8 cellular contexts compared by ENCODE assay signal in genomic region chr2:102736607-102737409, GRCh38. TPM values are rescaled to one million over a fixed set of nuclear protein-coding genes. Genes with fewer than 3 reads are reported as not detected.
DNase-seq lines count a peak whose midpoint lies in the region; ATAC-seq and TF ChIP-seq lines count a peak whose summit lies in the region.

No MANE protein-coding gene starts in this region.

- H2BK15ac ChIP-seq in mesenchymal stem cell (ENCODE audit: low read depth, poor library complexity, severe bottlenecking), result no peak overlapping the region

- H3K18ac ChIP-seq in mesenchymal stem cell (ENCODE audit: low read depth in 1 of 2, low read length in 2 of 2), result peak overlapping the region; percentile 67 to 86

- CTCF ChIA-PET in activated CD8-positive, alpha-beta T cell treated with anti-CD3 and anti-CD28 coated beads, Interleukin-2, amount 10 ng/mL, durations not matched to agents 7 days and 5 days (lab: Charles Lee), result interaction anchor here (0.7 to 5.7 kb wide), 5 partner anchors 16 to 264 kb away, joined by 3 to 56 read pairs (median 4); no protein-coding TSS in a partner anchor

- DNase-seq in NCI-H69 (lab: John Stamatoyannopoulos, UW) (peak; percentile 81), mesenchymal stem cell (peak; percentile 67)
- peak; percentile 87 for DNase-seq in activated CD8-positive, alpha-beta T cell treated with anti-CD3 and anti-CD28 coated beads, Interleukin-2, amount 10 ng/mL, durations not matched to agents 7 days and 5 days
- peak; percentile 76 to 81 (median 78) for DNase-seq in effector memory CD8-positive, alpha-beta T cell
- DNase-seq in stimulated activated CD8-positive, alpha-beta memory T cell treated with anti-CD3 and anti-CD28 coated beads, Interleukin-12 subunit alpha, Interleukin-12 subunit beta, amount 100 ng/mL, for 4 hours (ENCODE audit: low read depth), result peak; percentile 81

- H2AK5ac ChIP-seq in mesenchymal stem cell (ENCODE audit: low read length, severe bottlenecking), result no peak overlapping the region

- H3K23ac ChIP-seq in mesenchymal stem cell (ENCODE audit: low read length in 2 of 2), result peak overlapping the region; percentile 0 to 34

- no peak overlapping the region for H2BK5ac ChIP-seq in mesenchymal stem cell (ENCODE audit: low read depth, low read length, poor library complexity, severe bottlenecking)

- peak overlapping the region; percentile 13 to 54 for H3K4ac ChIP-seq in mesenchymal stem cell (ENCODE audit: low read depth in 1 of 2, low read length in 2 of 2)

- H3K14ac ChIP-seq in mesenchymal stem cell (ENCODE audit: low read length in 2 of 2), result peak overlapping the region in 1 of 2 experiments; percentile 83

- H3K36me3 Mint-ChIP-seq in activated CD8-positive, alpha-beta T cell treated with anti-CD3 and anti-CD28 coated beads, Interleukin-2, amount 10 ng/mL, durations not matched to agents 7 days and 5 days (ENCODE audit: low read depth), result peaks cover 2% of the 10 kb centered on the region
- peaks cover 7% of the 10 kb centered on the region for H3K36me3 Mint-ChIP-seq in effector memory CD8-positive, alpha-beta T cell (ENCODE audit: insufficient read depth)

- H3K27ac ChIP-seq in C4-2B (peak overlapping the region; percentile 77), mesenchymal stem cell (ENCODE audit: low read length, poor library complexity, severe bottlenecking) (no peak overlapping the region)

- peak overlapping the region in 1 of 2 experiments; percentile 21 for H2BK12ac ChIP-seq in mesenchymal stem cell (ENCODE audit: low read length in 2 of 2)

- H3K27ac Mint-ChIP-seq in activated CD8-positive, alpha-beta T cell treated with anti-CD3 and anti-CD28 coated beads, Interleukin-2, amount 10 ng/mL, durations not matched to agents 7 days and 5 days, result peak overlapping the region; percentile 88
- H3K27ac Mint-ChIP-seq in effector memory CD8-positive, alpha-beta T cell, result peak overlapping the region; percentile 90 to 92

- H3K27me3 Mint-ChIP-seq in activated CD8-positive, alpha-beta T cell treated with anti-CD3 and anti-CD28 coated beads, Interleukin-2, amount 10 ng/mL, durations not matched to agents 7 days and 5 days (ENCODE audit: low read depth), result no peaks in the 10 kb centered on the region
- H3K27me3 Mint-ChIP-seq in effector memory CD8-positive, alpha-beta T cell, result no peaks in the 10 kb centered on the region

- H3K4me3 ChIP-seq in mesenchymal stem cell (ENCODE audit: insufficient read depth in 1 of 2, low read depth in 1 of 2, low read length in 2 of 2), result peak overlapping the region; percentile 89 to 96

- no peak overlapping the region for H4K91ac ChIP-seq in mesenchymal stem cell (ENCODE audit: low read length)

- no peaks in the 10 kb centered on the region for H3K9me3 ChIP-seq in mesenchymal stem cell (ENCODE audit: control insufficient read depth, low read length)

- H3K79me1 ChIP-seq in mesenchymal stem cell (replicated peaks; ENCODE audit: low read length, poor library complexity, severe bottlenecking), result peaks cover 20% of the 10 kb centered on the region

- peak overlapping the region; percentile 83 for H4K8ac ChIP-seq in mesenchymal stem cell (ENCODE audit: low read length)

- H2BK120ac ChIP-seq in mesenchymal stem cell (ENCODE audit: low read depth, low read length), result peak overlapping the region; percentile 40

- peaks cover 30% of the 10 kb centered on the region for H3K4me1 Mint-ChIP-seq in activated CD8-positive, alpha-beta T cell treated with anti-CD3 and anti-CD28 coated beads, Interleukin-2, amount 10 ng/mL, durations not matched to agents 7 days and 5 days (ENCODE audit: low read depth)
- peaks cover 32% of the 10 kb centered on the region in 2 donors for H3K4me1 Mint-ChIP-seq in effector memory CD8-positive, alpha-beta T cell (ENCODE audit: low read depth in 2 of 2)

- H3K4me1 ChIP-seq in mesenchymal stem cell (ENCODE audit: control insufficient read depth, insufficient read depth, low read depth, low read length), result peaks cover 7% of the 10 kb centered on the region

- H3K36me3 ChIP-seq in mesenchymal stem cell (ENCODE audit: control insufficient read depth in 1 of 2, insufficient read depth in 2 of 2, low read depth in 1 of 2, low read length in 2 of 2), result peaks cover 0 to 3% of the 10 kb centered on the region in 2 experiments

- peak overlapping the region; percentile 92 for H3K4me3 Mint-ChIP-seq in activated CD8-positive, alpha-beta T cell treated with anti-CD3 and anti-CD28 coated beads, Interleukin-2, amount 10 ng/mL, durations not matched to agents 7 days and 5 days
- peak overlapping the region; percentile 94 to 97 for H3K4me3 Mint-ChIP-seq in effector memory CD8-positive, alpha-beta T cell

- peak overlapping the region; percentile 68 for H3K4me2 ChIP-seq in mesenchymal stem cell (ENCODE audit: low read length, poor library complexity, severe bottlenecking)

- ATAC-seq in GM19043 (IDR thresholded peaks at IDR 0.05; ENCODE audit: low read depth, unreplicated experiment) (peak; percentile 90), HG03280 (IDR thresholded peaks at IDR 0.05; ENCODE audit: unreplicated experiment) (peak; percentile 92)
- peak; percentile 97 for ATAC-seq in activated CD8-positive, alpha-beta T cell treated with anti-CD3 and anti-CD28 coated beads, Interleukin-2, amount 10 ng/mL, durations not matched to agents 7 days and 5 days
- peak; percentile 88 for ATAC-seq in effector memory CD8-positive, alpha-beta T cell (replicated peaks)

- no peaks in the 10 kb centered on the region for H3K27me3 ChIP-seq in mesenchymal stem cell (ENCODE audit: control insufficient read depth in 1 of 2, insufficient read depth in 1 of 2, low read length in 2 of 2)

- H2AFZ ChIP-seq in mesenchymal stem cell (ENCODE audit: low read depth, low read length), result peak overlapping the region; percentile 97

- no peak for TF ChIP-seq CTCF in C4-2B (conservative IDR thresholded peaks at IDR 0.05)

- H3K9ac ChIP-seq in mesenchymal stem cell (ENCODE audit: low read length), result peak overlapping the region; percentile 89

- no peaks in the 10 kb centered on the region for H3K9me3 Mint-ChIP-seq in activated CD8-positive, alpha-beta T cell treated with anti-CD3 and anti-CD28 coated beads, Interleukin-2, amount 10 ng/mL, durations not matched to agents 7 days and 5 days (ENCODE audit: insufficient read depth)
- H3K9me3 Mint-ChIP-seq in effector memory CD8-positive, alpha-beta T cell, result no peaks in the 10 kb centered on the region

- POLR2A ChIA-PET in activated CD8-positive, alpha-beta T cell treated with anti-CD3 and anti-CD28 coated beads, Interleukin-2, amount 10 ng/mL, durations not matched to agents 7 days and 5 days (lab: Charles Lee), result interaction anchor here (0.6 to 1.6 kb wide), 3 partner anchors 9 to 593 kb away, joined by 3 to 5 read pairs (median 3); no protein-coding TSS in a partner anchor

- WGBS in mesenchymal stem cell, result under 1% methylated on average over 39 of the region's 41 CpGs

RNA-seq across cellular contexts. Expression of gene TMEM182, which starts 25.0 kb away (rescaled TPM):
- total RNA-seq in activated CD8-positive, alpha-beta T cell treated with anti-CD3 and anti-CD28 coated beads, Interleukin-2, amount 10 ng/mL, durations not matched to agents 7 days and 5 days, result 1 to 10 TPM; 3.1 to 4.4 TPM
- 3.2 TPM for polyA plus RNA-seq in mesenchymal stem cell (2013, experiment 1 of 2)
- polyA plus RNA-seq in mesenchymal stem cell (2013, experiment 2 of 2), result 3.1 TPM
